27 cellular contexts compared by ENCODE assay signal in the genomic region with DNA sequence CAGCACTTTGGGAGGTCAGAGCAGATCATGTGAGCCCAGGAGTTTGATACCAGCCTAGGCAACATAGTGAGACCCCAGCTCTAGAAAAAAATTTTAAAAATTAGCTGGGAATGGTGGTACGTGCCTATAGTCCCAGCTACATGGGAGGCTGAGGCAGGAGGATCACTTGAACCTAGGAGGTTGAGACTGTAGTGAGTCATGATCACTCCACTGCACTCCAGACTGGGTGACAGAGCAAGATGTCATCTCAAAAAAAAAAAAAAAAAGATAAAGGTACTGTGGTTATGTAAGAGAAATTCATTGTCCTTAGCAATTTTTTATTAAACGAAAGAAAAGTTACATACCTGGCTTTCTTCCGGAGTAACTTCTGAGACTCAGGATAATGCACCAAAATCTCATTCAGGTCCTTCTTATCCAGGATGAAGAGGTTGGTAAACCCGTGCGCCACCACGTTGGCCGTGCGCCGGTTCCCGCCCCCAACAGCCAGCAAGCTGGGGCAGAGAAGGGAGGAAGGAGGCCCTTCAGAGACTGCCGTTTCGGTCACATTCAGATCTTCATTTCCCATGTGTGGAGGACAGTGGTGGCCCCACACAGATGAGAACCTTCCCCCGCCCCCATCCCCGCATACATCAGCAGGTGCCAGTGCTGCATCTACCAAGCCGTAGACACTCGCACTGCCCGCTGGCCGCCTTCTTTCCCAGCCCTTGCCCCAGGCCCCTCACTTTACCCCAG.
"Had no signal": no experiment of that assay in that cellular context is flagged by ENCODE, and none has a peak within 500 bp of the region (broad histone marks: within the 10 kb centered on the region; RNA-seq: fewer than 3 reads in every experiment).

No MANE protein-coding gene starts in this region.

- ATAC-seq: foreskin keratinocyte; heart left ventricle; left lobe of liver; pancreas; stimulated activated memory B cell treated with anti-CD40 and anti-IgM and Interleukin-4, amounts not matched to agents 10 μg/mL and 1 μg/mL and 100 μg/mL, for 72 hours; stimulated activated naive CD8-positive, alpha-beta T cell treated with anti-CD3 and anti-CD28 coated beads, Interleukin-15, amount 100 ng/mL, for 72 hours had no signal

- H3K27ac ChIP-seq: ascending aorta, esophagus muscularis mucosa, foreskin keratinocyte, heart left ventricle, pancreas, prostate gland, vagina had no signal

- FAIRE-seq: pancreas had no signal

- H3K36me3 ChIP-seq: ascending aorta, esophagus muscularis mucosa, heart left ventricle, pancreas, prostate gland, vagina had no signal

- H3K4me3 ChIP-seq: ascending aorta, esophagus muscularis mucosa, heart left ventricle, pancreas, prostate gland, smooth muscle cell, vagina had no signal

- H3K4me1 ChIP-seq: ascending aorta, prostate gland, vagina had no signal

- DNase-seq: activated CD4-positive, alpha-beta memory T cell treated with anti-CD3 and anti-CD28 coated beads for 36 hours; activated CD4-positive, alpha-beta T cell treated with anti-CD3 and anti-CD28 coated beads, Interleukin-2, amount 10 ng/mL, durations not matched to agents 24 days and 14 days; activated CD4-positive, CD25-positive, alpha-beta regulatory T cell treated with anti-CD3 and anti-CD28 coated beads, Interleukin-2, amount 50 U/mL, for 72 hours; activated CD8-positive, alpha-beta memory T cell treated with anti-CD3 and anti-CD28 coated beads, Interleukin-2, amount 50 U/mL, for 48 hours; activated gamma-delta T cell; activated naive CD4-positive, alpha-beta T cell treated with anti-CD3 and anti-CD28 coated beads, Interleukin-2, amount 10 ng/mL, durations not matched to agents 7 days and 5 days; activated naive CD8-positive, alpha-beta T cell treated with anti-CD3 and anti-CD28 coated beads, Interleukin-2, amount 10 ng/mL, durations not matched to agents 7 days and 5 days; activated T-cell treated with anti-CD3 and anti-CD28 coated beads, Interleukin-2, amount 50 U/mL, for 24 hours; cortex of kidney; foreskin keratinocyte; heart left ventricle; hypothalamus; immature natural killer cell; pancreas; retina; stimulated activated CD4-positive, alpha-beta T cell treated with anti-CD3 and anti-CD28 coated beads, Interleukin-1b, Interleukin-23, amount 100 ng/mL, for 48 hours; stimulated activated CD4-positive, alpha-beta T cell treated with anti-CD3 and anti-CD28 coated beads, Interleukin-4, amount 100 ng/mL, for 4 hours; stimulated activated CD8-positive, alpha-beta memory T cell treated with anti-CD3 and anti-CD28 coated beads, Interleukin-4, amount 100 ng/mL, for 48 hours; stimulated activated naive CD8-positive, alpha-beta T cell treated with anti-CD3 and anti-CD28 coated beads, Interleukin-15, amount 100 ng/mL, for 72 hours; substantia nigra had no signal

- H3K4me2 ChIP-seq: smooth muscle cell had no signal

- H3K9me3 ChIP-seq: ascending aorta, esophagus muscularis mucosa, heart left ventricle, pancreas, prostate gland, vagina had no signal

- H3K27me3 ChIP-seq: ascending aorta, foreskin keratinocyte, pancreas, vagina had no signal
